In the genomic region with DNA sequence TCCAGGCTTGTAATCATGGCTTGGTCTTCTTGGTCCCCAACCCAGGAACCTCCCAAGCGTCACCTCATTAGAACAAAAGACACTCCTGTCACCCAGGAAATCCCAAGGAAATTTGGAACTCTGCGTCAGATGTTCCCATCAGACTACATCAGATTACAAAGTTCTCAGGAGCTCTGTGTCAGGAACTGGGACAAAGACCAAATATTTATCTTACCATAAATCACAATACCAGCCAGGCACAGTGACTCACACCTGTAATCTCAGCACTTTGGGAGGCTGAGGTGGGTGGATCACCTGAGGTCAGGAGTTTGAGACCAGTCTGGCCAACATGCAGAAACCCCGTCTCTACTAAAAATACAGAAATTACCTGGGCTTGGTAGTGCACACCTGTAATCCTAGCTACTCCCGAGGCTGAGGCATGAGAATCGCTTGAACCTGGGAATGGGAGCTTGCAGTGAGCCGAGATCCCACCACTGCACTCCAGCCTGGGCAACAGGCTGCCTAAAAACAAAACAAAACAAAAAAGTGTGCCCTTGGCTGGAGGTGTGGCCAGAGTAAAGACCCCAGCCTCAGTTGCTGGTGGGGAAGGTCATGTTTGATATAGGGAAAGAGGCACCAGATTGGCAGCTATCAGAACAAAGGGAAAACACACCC, we compare ENCODE assay signal across 23 cellular contexts. TPM values are rescaled to one million over a fixed set of nuclear protein-coding genes. Genes with fewer than 3 reads are reported as not detected.
DNase-seq lines count a peak whose midpoint lies in the region; ATAC-seq, FAIRE-seq and TF ChIP-seq lines count a peak whose summit lies in the region.
"Had no signal": no experiment of that assay in that cellular context is flagged by ENCODE, and none has a peak within 500 bp of the region (broad histone marks: within the 10 kb centered on the region; RNA-seq: fewer than 3 reads in every experiment).

No MANE protein-coding gene starts in this region.

- ATAC-seq in HepG2, result no peak
- ATAC-seq in GM18867 (IDR thresholded peaks at IDR 0.05; ENCODE audit: unreplicated experiment), result no peak
- ATAC-seq: stimulated activated effector memory CD8-positive, alpha-beta T cell treated with anti-CD3 and anti-CD28 coated beads, Interleukin-12 subunit alpha, Interleukin-12 subunit beta, amount 100 ng/mL, for 72 hours had no signal

- peaks cover 8% of the 10 kb centered on the region; the same call in 1 of the 2 replicates for H3K9me3 ChIP-seq in Caco-2
- no peaks in the 10 kb centered on the region for H3K9me3 ChIP-seq in HEK293 (ENCODE audit: control insufficient read depth, insufficient read depth, low read depth, low read length)
- peaks cover 12% of the 10 kb centered on the region for H3K9me3 ChIP-seq in HepG2 (ENCODE audit: low read length)
- H3K9me3 ChIP-seq in esophagus squamous epithelium, result peaks cover 0 to 7% (median 0%) of the 10 kb centered on the region in 3 donors

- H3K27me3 Mint-ChIP-seq in Caco-2 (ENCODE audit: insufficient read depth, unreplicated experiment), result no peaks in the 10 kb centered on the region

- POLR2A ChIA-PET in Caco-2 (lab: Charles Lee), result no interaction called here
- POLR2A ChIA-PET in HEK293 (lab: Yijun Ruan, JAX), result no interaction called here
- POLR2A ChIA-PET in HepG2 (lab: Yijun Ruan, JAX), result no interaction called here

- TF ChIP-seq POLR2A in HepG2 (IDR thresholded peaks at IDR 0.05; ENCODE audit: insufficient read depth in 1 of 2, low read depth in 2 of 2, low read length in 2 of 2) (no peak), esophagus squamous epithelium (IDR thresholded peaks at IDR 0.05) (no peak)

- CTCF ChIA-PET in Caco-2 (lab: Charles Lee), result interaction anchor here (0.7 kb wide), 1 partner anchor 16 kb away, joined by 3 read pairs; a partner anchor contains a TSS
- CTCF ChIA-PET in HEK293 (lab: Yijun Ruan, JAX), result interaction anchor here (0.5 to 1.3 kb wide), 4 partner anchors 17 to 389 kb away, joined by 3 to 4 read pairs (median 3); a partner anchor contains a TSS
- CTCF ChIA-PET in HepG2 (lab: Yijun Ruan, JAX; ENCODE audit: low intra/inter-chr PET ratio, low total read pairs), result no interaction called here

- no peak overlapping the region for H3K4me3 Mint-ChIP-seq in Caco-2 (ENCODE audit: unreplicated experiment)
- H3K4me3 Mint-ChIP-seq: activated naive CD4-positive, alpha-beta T cell treated with anti-CD3 and anti-CD28 coated beads, Interleukin-2, amount 10 ng/mL, durations not matched to agents 7 days and 5 days; stimulated activated effector memory CD8-positive, alpha-beta T cell treated with anti-CD3 and anti-CD28 coated beads, Interleukin-12 subunit alpha, Interleukin-12 subunit beta, amount 100 ng/mL, for 72 hours; T-helper 1 cell treated with Interleukin-12 subunit alpha and Interleukin-12 subunit beta and Interleukin-4 antibody, amounts not matched to agents 30 μg/mL and 1 μg/mL, for 36 hours had no signal

- H3K36me3 Mint-ChIP-seq in Caco-2 (ENCODE audit: insufficient read depth, unreplicated experiment), result peaks cover 6% of the 10 kb centered on the region
- H3K36me3 Mint-ChIP-seq: activated naive CD4-positive, alpha-beta T cell treated with anti-CD3 and anti-CD28 coated beads, Interleukin-2, amount 10 ng/mL, durations not matched to agents 7 days and 5 days; stimulated activated effector memory CD8-positive, alpha-beta T cell treated with anti-CD3 and anti-CD28 coated beads, Interleukin-12 subunit alpha, Interleukin-12 subunit beta, amount 100 ng/mL, for 72 hours had no signal

- no peak overlapping the region for H3K27ac ChIP-seq in HEK293 (ENCODE audit: extremely low read depth, low read depth, low read length)
- H3K27ac ChIP-seq in VCaP, result peak overlapping the region; percentile 20; the same call in 1 of the 2 replicates
- H3K27ac ChIP-seq in HepG2 (ENCODE audit: extremely low read length, insufficient read depth, low read length), result no peak overlapping the region
- no peak overlapping the region for H3K27ac ChIP-seq in esophagus squamous epithelium
- H3K27ac ChIP-seq: C4-2B, dorsolateral prefrontal cortex, skin epidermis had no signal

- BruUV-seq in Caco-2 (replicated peaks; lab: Mats Ljungman, UMichigan), result no TSS peak
- BruUV-seq in HepG2 (replicated peaks; lab: Mats Ljungman, UMichigan), result no TSS peak

- intact Hi-C loops in Caco-2 (cut with micrococcal nuclease; ENCODE audit: unreplicated experiment), result no loop called here
- intact Hi-C loops in HepG2 (cut with micrococcal nuclease; ENCODE audit: unreplicated experiment), result no loop called here
- intact Hi-C loops in esophagus squamous epithelium (cut with DNase I), result no loop called here

- H3K27ac Mint-ChIP-seq in Caco-2 (ENCODE audit: unreplicated experiment), result no peak overlapping the region
- H3K27ac Mint-ChIP-seq: activated naive CD4-positive, alpha-beta T cell treated with anti-CD3 and anti-CD28 coated beads, Interleukin-2, amount 10 ng/mL, durations not matched to agents 7 days and 5 days; stimulated activated effector memory CD8-positive, alpha-beta T cell treated with anti-CD3 and anti-CD28 coated beads, Interleukin-12 subunit alpha, Interleukin-12 subunit beta, amount 100 ng/mL, for 72 hours; T-helper 1 cell treated with Interleukin-12 subunit alpha and Interleukin-12 subunit beta and Interleukin-4 antibody, amounts not matched to agents 30 μg/mL and 1 μg/mL, for 36 hours had no signal

- H3K36me3 ChIP-seq in Caco-2 (ENCODE audit: control insufficient read depth, insufficient read depth, low read length), result no peaks in the 10 kb centered on the region
- no peaks in the 10 kb centered on the region for H3K36me3 ChIP-seq in HEK293 (ENCODE audit: control insufficient read depth in 2 of 2, insufficient read depth in 1 of 2, low read length in 2 of 2)
- H3K36me3 ChIP-seq in HepG2 (replicated peaks in 1 of 2; ENCODE audit: control insufficient read depth in 1 of 2, insufficient read depth in 2 of 2, low read length in 2 of 2), result no peaks in the 10 kb centered on the region
- no peaks in the 10 kb centered on the region for H3K36me3 ChIP-seq in esophagus squamous epithelium

- FAIRE-seq in HepG2 (lab: Jason Lieb, UNC), result no peak

- peaks cover 9% of the 10 kb centered on the region; the same call in 1 of the 2 replicates for H3K4me1 ChIP-seq in Caco-2
- H3K4me1 ChIP-seq in HEK293 (ENCODE audit: control insufficient read depth, insufficient read depth, low read length), result 0 out of 2 replicates have a peak, but pooled peaks cover 6% of the 10 kb centered on the region
- H3K4me1 ChIP-seq in HepG2 (ENCODE audit: insufficient read depth, low read length), result peaks cover 13% of the 10 kb centered on the region
- peaks cover 0 to 12% (median 6%) of the 10 kb centered on the region in 3 donors for H3K4me1 ChIP-seq in esophagus squamous epithelium

- H4K20me1 ChIP-seq in HepG2 (ENCODE audit: insufficient read depth, low read length), result no peaks in the 10 kb centered on the region

- no peaks in the 10 kb centered on the region for H3K4me1 Mint-ChIP-seq in Caco-2 (ENCODE audit: low read depth, unreplicated experiment)
- H3K4me1 Mint-ChIP-seq: activated naive CD4-positive, alpha-beta T cell treated with anti-CD3 and anti-CD28 coated beads, Interleukin-2, amount 10 ng/mL, durations not matched to agents 7 days and 5 days; stimulated activated effector memory CD8-positive, alpha-beta T cell treated with anti-CD3 and anti-CD28 coated beads, Interleukin-12 subunit alpha, Interleukin-12 subunit beta, amount 100 ng/mL, for 72 hours had no signal

- H3K4me3 ChIP-seq in Caco-2 (ENCODE audit: low read depth, low read length) (no peak overlapping the region), HEK293 (ENCODE audit: low read depth, low read length) (no peak overlapping the region), HepG2 (replicated peaks in 1 of 3; ENCODE audit: insufficient read depth in 1 of 3, low read depth in 2 of 3, low read length in 3 of 3) (no peak overlapping the region), esophagus squamous epithelium (no peak overlapping the region)
- H3K4me3 ChIP-seq: dorsolateral prefrontal cortex, skin epidermis had no signal

- DNase-seq in Caco-2 (peak; percentile 16 to 58), HepG2 (ENCODE audit: low spot score) (no peak), COR-L47 (lab: John Stamatoyannopoulos, UW) (no peak), cerebellum (ENCODE audit: low spot score) (no peak), esophagus squamous epithelium (lab: John Stamatoyannopoulos, UW) (no peak)
- DNase-seq: activated CD4-positive, alpha-beta T cell treated with anti-CD3 and anti-CD28 coated beads for 48 hours; activated naive CD4-positive, alpha-beta T cell treated with anti-CD3 and anti-CD28 coated beads, Interleukin-2, amount 10 ng/mL, durations not matched to agents 7 days and 5 days; amygdala; dorsolateral prefrontal cortex; foreskin fibroblast; MM.1S; stimulated activated CD4-positive, alpha-beta T cell treated with anti-CD3 and anti-CD28 coated beads, Interleukin-2, amount 100 ng/mL, for 24 hours had no signal

- H3K27me3 ChIP-seq in Caco-2 (replicated peaks; ENCODE audit: control insufficient read depth, insufficient read depth, low read length) (no peaks in the 10 kb centered on the region), HepG2 (ENCODE audit: control insufficient read depth in 1 of 2, insufficient read depth in 2 of 2, low read length in 2 of 2) (no peaks in the 10 kb centered on the region), esophagus squamous epithelium (peaks cover 0 to 24% (median 0%) of the 10 kb centered on the region in 4 donors)

- H3K4me2 ChIP-seq in HepG2 (ENCODE audit: low read depth, low read length), result no peak overlapping the region

- 15% methylated on average over 6 of the region's 6 CpGs for WGBS in HepG2 (ENCODE audit: low lambda C conversion rate)
- 39 to 55% methylated on average over 6 of the region's 6 CpGs for WGBS in esophagus squamous epithelium, 2 donors

- no peak overlapping the region for H3K9ac ChIP-seq in HepG2 (ENCODE audit: insufficient read depth, low read depth, low read length)

- no peak for TF ChIP-seq CTCF in Caco-2 (IDR thresholded peaks at IDR 0.05; ENCODE audit: insufficient read depth in 1 of 2, low read depth in 1 of 2, low read length in 1 of 2, severe bottlenecking in 1 of 2, unreplicated experiment in 1 of 2)
- TF ChIP-seq CTCF in HEK293 (tag by site-specific recombination; IDR thresholded peaks at IDR 0.05), result no peak
- no peak for TF ChIP-seq CTCF in VCaP (conservative IDR thresholded peaks at IDR 0.05)
- no peak for TF ChIP-seq CTCF in HepG2 (CRISPR knock-in tag; IDR thresholded peaks at IDR 0.05)
- no peak for TF ChIP-seq CTCF in esophagus squamous epithelium (IDR thresholded peaks at IDR 0.05)

- H3K79me2 ChIP-seq in HepG2 (ENCODE audit: insufficient read depth, low read length), result no peaks in the 10 kb centered on the region

- no peak overlapping the region for H2AFZ ChIP-seq in HepG2 (ENCODE audit: low read length)

- in situ Hi-C loops in HepG2 (cut with HindIII; ENCODE audit: extremely low pct_ligation_motif_present, low pct_unique_long_range_greater_than_20kb), result no loop called here

- no peak for TF ChIP-seq EP300 in HepG2 (IDR thresholded peaks at IDR 0.05; ENCODE audit: low read depth in 2 of 2, low read length in 2 of 2)
- no peak for TF ChIP-seq EP300 in HepG2 (CRISPR knock-in tag; IDR thresholded peaks at IDR 0.05; ENCODE audit: borderline replicate concordance)

- H3K9me3 Mint-ChIP-seq in Caco-2 (ENCODE audit: unreplicated experiment), result no peaks in the 10 kb centered on the region

- no peak for TF ChIP-seq RAD21 in HepG2 (CRISPR knock-in tag; IDR thresholded peaks at IDR 0.05)

RNA-seq across cellular contexts. Expression of a gene that starts 16.7 kb away (rescaled TPM):
- total RNA-seq in Caco-2 (2022), result 73.3 TPM in 2 replicates
- total RNA-seq in HepG2 (2016; rRNA removed; fragmentation: Illumina TruSeq; extraction: Trizol), result 14.9 and 16.3 TPM in 2 replicates
- total RNA-seq in HepG2 (2016; cell fraction: cytosol; rRNA removed; fragmentation: Illumina TruSeq; extraction: Trizol; ENCODE audit: low read depth), result 6.7 and 9.1 TPM in 2 replicates
- total RNA-seq in HepG2 (2016; cell fraction: insoluble cytoplasmic fraction; rRNA removed; fragmentation: Illumina TruSeq; extraction: Trizol), result 14.7 and 17.6 TPM in 2 replicates
- total RNA-seq in HepG2 (2016; cell fraction: membrane; rRNA removed; fragmentation: Illumina TruSeq; extraction: Trizol), result 9.9 and 10.4 TPM in 2 replicates
- 6.7 and 7.8 TPM in 2 replicates for total RNA-seq in HepG2 (2016; cell fraction: nucleus; rRNA removed; fragmentation: Illumina TruSeq; extraction: Trizol)
- 20.3 and 24.8 TPM in 2 replicates for polyA plus RNA-seq in HepG2 (2011; rRNA removed)
- polyA plus RNA-seq in HepG2 (2011; cell fraction: cytosol; rRNA removed), result 24.8 and 40.2 TPM in 2 replicates
- 31.4 and 34.6 TPM in 2 replicates for polyA plus RNA-seq in HepG2 (2011; cell fraction: nucleus; rRNA removed)
- 21.1 and 25.1 TPM in 2 replicates for polyA plus RNA-seq in HepG2 (2012)
- 36.5 and 41.3 TPM in 2 replicates for polyA plus RNA-seq in HepG2 (2016; cell fraction: cytosol; fragmentation: Illumina TruSeq; extraction: Trizol; ENCODE audit: low read depth)
- polyA plus RNA-seq in HepG2 (2016; cell fraction: insoluble cytoplasmic fraction; fragmentation: Illumina TruSeq; extraction: Trizol; ENCODE audit: low read depth), result 54.0 and 60.8 TPM in 2 replicates
- 31.7 and 32.3 TPM in 2 replicates for polyA plus RNA-seq in HepG2 (2016; cell fraction: membrane; fragmentation: Illumina TruSeq; extraction: Trizol; ENCODE audit: low read depth)
- 52.6 and 53.1 TPM in 2 replicates for polyA plus RNA-seq in HepG2 (2016; cell fraction: nucleus; fragmentation: Illumina TruSeq; extraction: Trizol; ENCODE audit: insufficient read depth, low read depth)
- 6.4 and 9.9 TPM in 2 replicates for polyA minus RNA-seq in HepG2 (2011; rRNA and poly(A)+ RNA removed; ENCODE audit: low replicate concordance)
- polyA minus RNA-seq in HepG2 (2011; cell fraction: cytosol; rRNA and poly(A)+ RNA removed), result 5.2 and 6.7 TPM in 2 replicates
- 3.7 and 8.7 TPM in 2 replicates for polyA minus RNA-seq in HepG2 (2011; cell fraction: nucleus; rRNA and poly(A)+ RNA removed)
- 12.2 TPM for total RNA-seq in cerebellum
- 10 to 100 TPM; 50.2 to 80.6 (median 54.5) TPM for total RNA-seq in esophagus squamous epithelium

RNA-seq across cellular contexts. Expression of a gene that starts 44.3 kb away (rescaled TPM):
- 0.43 TPM in 1 of 2 replicates, not detected in the other for total RNA-seq in Caco-2 (2022)
- total RNA-seq in HepG2 (2016; rRNA removed; fragmentation: Illumina TruSeq; extraction: Trizol), result not detected in 2 replicates
- not detected in 2 replicates for total RNA-seq in HepG2 (2016; cell fraction: cytosol; rRNA removed; fragmentation: Illumina TruSeq; extraction: Trizol; ENCODE audit: low read depth)
- total RNA-seq in HepG2 (2016; cell fraction: insoluble cytoplasmic fraction; rRNA removed; fragmentation: Illumina TruSeq; extraction: Trizol), result not detected in 2 replicates
- total RNA-seq in HepG2 (2016; cell fraction: membrane; rRNA removed; fragmentation: Illumina TruSeq; extraction: Trizol), result not detected in 2 replicates
- total RNA-seq in HepG2 (2016; cell fraction: nucleus; rRNA removed; fragmentation: Illumina TruSeq; extraction: Trizol), result not detected in 2 replicates
- not detected in 2 replicates for polyA plus RNA-seq in HepG2 (2011; rRNA removed)
- polyA plus RNA-seq in HepG2 (2011; cell fraction: cytosol; rRNA removed), result not detected in 2 replicates
- not detected in 2 replicates for polyA plus RNA-seq in HepG2 (2011; cell fraction: nucleus; rRNA removed)
- polyA plus RNA-seq in HepG2 (2012), result not detected in 2 replicates
- not detected in 2 replicates for polyA plus RNA-seq in HepG2 (2016; cell fraction: cytosol; fragmentation: Illumina TruSeq; extraction: Trizol; ENCODE audit: low read depth)
- polyA plus RNA-seq in HepG2 (2016; cell fraction: insoluble cytoplasmic fraction; fragmentation: Illumina TruSeq; extraction: Trizol; ENCODE audit: low read depth), result not detected in 2 replicates
- polyA plus RNA-seq in HepG2 (2016; cell fraction: membrane; fragmentation: Illumina TruSeq; extraction: Trizol; ENCODE audit: low read depth), result not detected in 2 replicates
- polyA plus RNA-seq in HepG2 (2016; cell fraction: nucleus; fragmentation: Illumina TruSeq; extraction: Trizol; ENCODE audit: insufficient read depth, low read depth), result not detected in 2 replicates
- 0.06 and 0.09 TPM in 2 replicates for polyA minus RNA-seq in HepG2 (2011; rRNA and poly(A)+ RNA removed; ENCODE audit: low replicate concordance)
- not detected in 2 replicates for polyA minus RNA-seq in HepG2 (2011; cell fraction: cytosol; rRNA and poly(A)+ RNA removed)
- not detected in 2 replicates for polyA minus RNA-seq in HepG2 (2011; cell fraction: nucleus; rRNA and poly(A)+ RNA removed)
- total RNA-seq in cerebellum, result 0.27 TPM
- total RNA-seq in esophagus squamous epithelium, result under 1 TPM in 2 of 4 donors, not detected in 2; 0.18 to 0.19 TPM
- total RNA-seq: cardiac septum, lower leg skin, pulmonary artery endothelial cell, SK-MEL-5 had no signal

RNA-seq across cellular contexts. Expression of a gene that starts 50.8 kb away (rescaled TPM):
- not detected in 2 replicates for total RNA-seq in Caco-2 (2022)
- total RNA-seq in HepG2 (2016; rRNA removed; fragmentation: Illumina TruSeq; extraction: Trizol), result 0.04 TPM in 1 of 2 replicates, not detected in the other
- total RNA-seq in HepG2 (2016; cell fraction: cytosol; rRNA removed; fragmentation: Illumina TruSeq; extraction: Trizol; ENCODE audit: low read depth), result not detected in 2 replicates
- total RNA-seq in HepG2 (2016; cell fraction: insoluble cytoplasmic fraction; rRNA removed; fragmentation: Illumina TruSeq; extraction: Trizol), result 0.09 TPM in 1 of 2 replicates, not detected in the other
- total RNA-seq in HepG2 (2016; cell fraction: membrane; rRNA removed; fragmentation: Illumina TruSeq; extraction: Trizol), result not detected in 2 replicates
- total RNA-seq in HepG2 (2016; cell fraction: nucleus; rRNA removed; fragmentation: Illumina TruSeq; extraction: Trizol), result not detected in 2 replicates
- not detected in 2 replicates for polyA plus RNA-seq in HepG2 (2011; rRNA removed)
- polyA plus RNA-seq in HepG2 (2011; cell fraction: cytosol; rRNA removed), result 0.05 TPM in 1 of 2 replicates, not detected in the other
- 0.14 TPM in 1 of 2 replicates, not detected in the other for polyA plus RNA-seq in HepG2 (2011; cell fraction: nucleus; rRNA removed)
- not detected in 2 replicates for polyA plus RNA-seq in HepG2 (2012)
- not detected in 2 replicates for polyA plus RNA-seq in HepG2 (2016; cell fraction: cytosol; fragmentation: Illumina TruSeq; extraction: Trizol; ENCODE audit: low read depth)
- not detected in 2 replicates for polyA plus RNA-seq in HepG2 (2016; cell fraction: insoluble cytoplasmic fraction; fragmentation: Illumina TruSeq; extraction: Trizol; ENCODE audit: low read depth)
- polyA plus RNA-seq in HepG2 (2016; cell fraction: membrane; fragmentation: Illumina TruSeq; extraction: Trizol; ENCODE audit: low read depth), result not detected in 2 replicates
- polyA plus RNA-seq in HepG2 (2016; cell fraction: nucleus; fragmentation: Illumina TruSeq; extraction: Trizol; ENCODE audit: insufficient read depth, low read depth), result not detected in 2 replicates
- polyA minus RNA-seq in HepG2 (2011; rRNA and poly(A)+ RNA removed; ENCODE audit: low replicate concordance), result 0.30 TPM in 1 of 2 replicates, not detected in the other
- not detected in 2 replicates for polyA minus RNA-seq in HepG2 (2011; cell fraction: cytosol; rRNA and poly(A)+ RNA removed)
- polyA minus RNA-seq in HepG2 (2011; cell fraction: nucleus; rRNA and poly(A)+ RNA removed), result not detected in 2 replicates
- total RNA-seq in cerebellum, result 10.9 TPM
- total RNA-seq in esophagus squamous epithelium, result 1 to 10 TPM in 1 of 4 donors, under 1 TPM in 1, not detected in 2; 0.22 to 3.1 TPM

RNA-seq across cellular contexts. Expression of a gene that starts 56.4 kb away (rescaled TPM):
- total RNA-seq in Caco-2 (2022) (1,599 and 1,686 TPM in 2 replicates), HepG2 (2016; rRNA removed; fragmentation: Illumina TruSeq; extraction: Trizol) (1,471 and 1,490 TPM in 2 replicates), cerebellum (486 TPM), esophagus squamous epithelium (1,000 to 10,000 TPM; 1,080 to 2,192 (median 1,622) TPM)
- 3,356 and 3,471 TPM in 2 replicates for total RNA-seq in HepG2 (2016; cell fraction: cytosol; rRNA removed; fragmentation: Illumina TruSeq; extraction: Trizol; ENCODE audit: low read depth)
- total RNA-seq in HepG2 (2016; cell fraction: insoluble cytoplasmic fraction; rRNA removed; fragmentation: Illumina TruSeq; extraction: Trizol), result 1,484 and 1,563 TPM in 2 replicates
- 4,403 and 4,828 TPM in 2 replicates for total RNA-seq in HepG2 (2016; cell fraction: membrane; rRNA removed; fragmentation: Illumina TruSeq; extraction: Trizol)
- total RNA-seq in HepG2 (2016; cell fraction: nucleus; rRNA removed; fragmentation: Illumina TruSeq; extraction: Trizol), result 550 and 622 TPM in 2 replicates
- polyA plus RNA-seq in HepG2 (2011; rRNA removed), result 2,004 and 2,232 TPM in 2 replicates
- polyA plus RNA-seq in HepG2 (2011; cell fraction: cytosol; rRNA removed), result 2,519 and 3,516 TPM in 2 replicates
- polyA plus RNA-seq in HepG2 (2011; cell fraction: nucleus; rRNA removed), result 865 and 944 TPM in 2 replicates
- polyA plus RNA-seq in HepG2 (2012), result 2,311 and 3,663 TPM in 2 replicates
- polyA plus RNA-seq in HepG2 (2016; cell fraction: cytosol; fragmentation: Illumina TruSeq; extraction: Trizol; ENCODE audit: low read depth), result 5,329 and 5,962 TPM in 2 replicates
- polyA plus RNA-seq in HepG2 (2016; cell fraction: insoluble cytoplasmic fraction; fragmentation: Illumina TruSeq; extraction: Trizol; ENCODE audit: low read depth), result 2,198 and 2,250 TPM in 2 replicates
- 6,513 and 6,759 TPM in 2 replicates for polyA plus RNA-seq in HepG2 (2016; cell fraction: membrane; fragmentation: Illumina TruSeq; extraction: Trizol; ENCODE audit: low read depth)
- 1,298 and 1,347 TPM in 2 replicates for polyA plus RNA-seq in HepG2 (2016; cell fraction: nucleus; fragmentation: Illumina TruSeq; extraction: Trizol; ENCODE audit: insufficient read depth, low read depth)
- 547 and 652 TPM in 2 replicates for polyA minus RNA-seq in HepG2 (2011; rRNA and poly(A)+ RNA removed; ENCODE audit: low replicate concordance)
- polyA minus RNA-seq in HepG2 (2011; cell fraction: cytosol; rRNA and poly(A)+ RNA removed), result 819 and 843 TPM in 2 replicates
- polyA minus RNA-seq in HepG2 (2011; cell fraction: nucleus; rRNA and poly(A)+ RNA removed), result 236 and 251 TPM in 2 replicates

Comparison
In these comparisons a context has a peak if more than half of its experiments do, and no peak if none do; other contexts are left out.
1. DNase-seq: peak in Caco-2 (2 of 2); none in HepG2 (single experiment), COR-L47 (single experiment), cerebellum (single experiment) and esophagus squamous epithelium (single experiment).